25 cellular contexts compared by ENCODE assay signal in the genomic region with DNA sequence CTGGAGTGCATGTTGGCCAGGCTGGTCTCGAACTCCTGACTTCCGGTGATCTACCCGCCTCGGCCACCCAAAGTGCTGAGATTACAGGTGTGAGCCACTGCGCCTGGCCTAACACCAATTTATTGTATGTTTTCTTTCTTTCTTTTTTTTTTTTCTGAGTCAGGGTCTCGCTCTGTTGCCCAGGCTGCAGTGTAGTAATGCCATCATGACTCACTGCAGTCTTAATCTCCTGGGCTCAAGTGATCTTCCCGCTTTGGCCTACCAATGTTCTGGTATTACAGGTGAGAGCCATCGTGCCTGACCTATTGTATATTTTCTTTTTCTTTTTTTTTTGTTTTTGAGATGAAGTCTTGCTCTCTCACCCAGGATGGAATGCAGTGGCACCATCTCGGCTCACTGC.
"Had no signal": no experiment of that assay in that cellular context is flagged by ENCODE, and none has a peak within 500 bp of the region (broad histone marks: within the 10 kb centered on the region; RNA-seq: fewer than 3 reads in every experiment).

No MANE protein-coding gene starts in this region.

- H3K4me1 ChIP-seq: lower lobe of right lung, prostate gland, testis, upper lobe of right lung, uterus had no signal

- ATAC-seq: effector memory CD8-positive, alpha-beta T cell; gastrocnemius medialis; heart left ventricle; left ventricle myocardium superior; lower lobe of right lung; naive thymus-derived CD8-positive, alpha-beta T cell; right cardiac atrium; stimulated activated memory B cell treated with anti-CD40 and anti-IgM and Interleukin-4, amounts not matched to agents 10 μg/mL and 1 μg/mL and 100 μg/mL, for 72 hours; stimulated activated naive CD8-positive, alpha-beta T cell treated with anti-CD3 and anti-CD28 coated beads, Interleukin-15, Interleukin-2, amounts not matched to agents 100 U/mL and 50 U/mL, for 24 hours; upper lobe of right lung had no signal

- H3K27me3 ChIP-seq: gastrocnemius medialis, heart left ventricle, hepatocyte, sigmoid colon, testis, tibial artery, upper lobe of right lung, uterus had no signal

- H3K4me3 ChIP-seq: coronary artery, gastrocnemius medialis, heart left ventricle, hepatocyte, lower lobe of right lung, prostate gland, sigmoid colon, spleen, testis, tibial artery, upper lobe of right lung, uterus had no signal

- DNase-seq: dermis blood vessel endothelial cell; effector memory CD8-positive, alpha-beta T cell; foreskin fibroblast; gastrocnemius medialis; kidney; left ventricle myocardium superior; lower lobe of right lung; naive thymus-derived CD8-positive, alpha-beta T cell; nephron progenitor cell; nucleus accumbens; right cardiac atrium; sigmoid colon; spleen; stimulated activated CD4-positive, alpha-beta T cell treated with anti-CD3 and anti-CD28 coated beads, Interleukin-4, amount 100 ng/mL, for 4 hours; stimulated activated naive CD8-positive, alpha-beta T cell treated with anti-CD3 and anti-CD28 coated beads, Interleukin-15, Interleukin-2, amounts not matched to agents 100 U/mL and 50 U/mL, for 24 hours; substantia nigra; testis; tibial artery; upper lobe of right lung; uterus had no signal

- H3K36me3 ChIP-seq: gastrocnemius medialis, heart left ventricle, lower lobe of right lung, prostate gland, sigmoid colon, spleen, tibial artery, upper lobe of right lung, uterus had no signal

- H3K79me2 ChIP-seq: hepatocyte had no signal

- H3K27ac ChIP-seq: coronary artery, gastrocnemius medialis, heart left ventricle, hepatocyte, lower lobe of right lung, prostate gland, sigmoid colon, spleen, testis, tibial artery, upper lobe of right lung, uterus had no signal

- H3K4me2 ChIP-seq: hepatocyte had no signal

- H2AFZ ChIP-seq: hepatocyte had no signal

- H3K9me3 ChIP-seq: gastrocnemius medialis, heart left ventricle, lower lobe of right lung, prostate gland, sigmoid colon, spleen, testis, tibial artery, upper lobe of right lung, uterus had no signal
